2 cellular contexts compared by ENCODE assay signal in the genomic region with DNA sequence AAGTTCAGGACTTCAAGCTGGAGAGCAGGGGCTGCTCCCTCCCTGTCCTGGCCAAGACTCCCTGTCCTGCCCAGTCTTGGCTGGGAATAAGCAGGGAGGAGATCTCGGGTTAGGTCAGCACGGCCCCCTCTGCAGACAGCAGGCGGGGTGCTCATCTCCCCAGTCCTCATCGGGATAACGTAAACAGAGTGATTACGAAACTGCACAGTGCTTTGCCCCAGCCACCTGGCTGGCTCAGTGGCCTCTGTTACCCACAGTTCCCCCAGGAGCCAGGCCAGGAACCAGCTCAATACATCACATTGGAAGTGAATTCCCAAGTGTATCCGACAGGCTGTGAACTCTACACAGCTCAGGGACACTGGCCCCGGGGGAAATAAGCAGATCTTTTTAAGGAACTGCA.
TF ChIP-seq lines count a peak whose summit lies in the region.

No MANE protein-coding gene starts in this region.

TF ChIP-seq in GM23338, 12 proteins besides CTCF, POLR2A, EP300 and RAD21 (continues in another document):
- TF ChIP-seq NANOG (IDR thresholded peaks at IDR 0.05; ENCODE audit: borderline replicate concordance) (no peak), POLR2AphosphoS5 (IDR thresholded peaks at IDR 0.05; ENCODE audit: low read depth) (no peak), EZH2phosphoT487 (IDR thresholded peaks at IDR 0.05; ENCODE audit: unreplicated experiment) (no peak), EZH2 (IDR thresholded peaks at IDR 0.05; ENCODE audit: low read depth, unreplicated experiment) (no peak), STAT1 (IDR thresholded peaks at IDR 0.05; ENCODE audit: unreplicated experiment) (no peak), CREB1 (CRISPR knock-in tag; IDR thresholded peaks at IDR 0.05; ENCODE audit: low read depth) (no peak), ZNF114 (CRISPR knock-in tag; IDR thresholded peaks at IDR 0.05) (no peak)
- TF ChIP-seq, protein P1, sequence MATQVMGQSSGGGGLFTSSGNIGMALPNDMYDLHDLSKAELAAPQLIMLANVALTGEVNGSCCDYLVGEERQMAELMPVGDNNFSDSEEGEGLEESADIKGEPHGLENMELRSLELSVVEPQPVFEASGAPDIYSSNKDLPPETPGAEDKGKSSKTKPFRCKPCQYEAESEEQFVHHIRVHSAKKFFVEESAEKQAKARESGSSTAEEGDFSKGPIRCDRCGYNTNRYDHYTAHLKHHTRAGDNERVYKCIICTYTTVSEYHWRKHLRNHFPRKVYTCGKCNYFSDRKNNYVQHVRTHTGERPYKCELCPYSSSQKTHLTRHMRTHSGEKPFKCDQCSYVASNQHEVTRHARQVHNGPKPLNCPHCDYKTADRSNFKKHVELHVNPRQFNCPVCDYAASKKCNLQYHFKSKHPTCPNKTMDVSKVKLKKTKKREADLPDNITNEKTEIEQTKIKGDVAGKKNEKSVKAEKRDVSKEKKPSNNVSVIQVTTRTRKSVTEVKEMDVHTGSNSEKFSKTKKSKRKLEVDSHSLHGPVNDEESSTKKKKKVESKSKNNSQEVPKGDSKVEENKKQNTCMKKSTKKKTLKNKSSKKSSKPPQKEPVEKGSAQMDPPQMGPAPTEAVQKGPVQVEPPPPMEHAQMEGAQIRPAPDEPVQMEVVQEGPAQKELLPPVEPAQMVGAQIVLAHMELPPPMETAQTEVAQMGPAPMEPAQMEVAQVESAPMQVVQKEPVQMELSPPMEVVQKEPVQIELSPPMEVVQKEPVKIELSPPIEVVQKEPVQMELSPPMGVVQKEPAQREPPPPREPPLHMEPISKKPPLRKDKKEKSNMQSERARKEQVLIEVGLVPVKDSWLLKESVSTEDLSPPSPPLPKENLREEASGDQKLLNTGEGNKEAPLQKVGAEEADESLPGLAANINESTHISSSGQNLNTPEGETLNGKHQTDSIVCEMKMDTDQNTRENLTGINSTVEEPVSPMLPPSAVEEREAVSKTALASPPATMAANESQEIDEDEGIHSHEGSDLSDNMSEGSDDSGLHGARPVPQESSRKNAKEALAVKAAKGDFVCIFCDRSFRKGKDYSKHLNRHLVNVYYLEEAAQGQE (IDR thresholded peaks at IDR 0.05; ENCODE audit: unreplicated experiment) = no peak
- TF ChIP-seq, protein P2, sequence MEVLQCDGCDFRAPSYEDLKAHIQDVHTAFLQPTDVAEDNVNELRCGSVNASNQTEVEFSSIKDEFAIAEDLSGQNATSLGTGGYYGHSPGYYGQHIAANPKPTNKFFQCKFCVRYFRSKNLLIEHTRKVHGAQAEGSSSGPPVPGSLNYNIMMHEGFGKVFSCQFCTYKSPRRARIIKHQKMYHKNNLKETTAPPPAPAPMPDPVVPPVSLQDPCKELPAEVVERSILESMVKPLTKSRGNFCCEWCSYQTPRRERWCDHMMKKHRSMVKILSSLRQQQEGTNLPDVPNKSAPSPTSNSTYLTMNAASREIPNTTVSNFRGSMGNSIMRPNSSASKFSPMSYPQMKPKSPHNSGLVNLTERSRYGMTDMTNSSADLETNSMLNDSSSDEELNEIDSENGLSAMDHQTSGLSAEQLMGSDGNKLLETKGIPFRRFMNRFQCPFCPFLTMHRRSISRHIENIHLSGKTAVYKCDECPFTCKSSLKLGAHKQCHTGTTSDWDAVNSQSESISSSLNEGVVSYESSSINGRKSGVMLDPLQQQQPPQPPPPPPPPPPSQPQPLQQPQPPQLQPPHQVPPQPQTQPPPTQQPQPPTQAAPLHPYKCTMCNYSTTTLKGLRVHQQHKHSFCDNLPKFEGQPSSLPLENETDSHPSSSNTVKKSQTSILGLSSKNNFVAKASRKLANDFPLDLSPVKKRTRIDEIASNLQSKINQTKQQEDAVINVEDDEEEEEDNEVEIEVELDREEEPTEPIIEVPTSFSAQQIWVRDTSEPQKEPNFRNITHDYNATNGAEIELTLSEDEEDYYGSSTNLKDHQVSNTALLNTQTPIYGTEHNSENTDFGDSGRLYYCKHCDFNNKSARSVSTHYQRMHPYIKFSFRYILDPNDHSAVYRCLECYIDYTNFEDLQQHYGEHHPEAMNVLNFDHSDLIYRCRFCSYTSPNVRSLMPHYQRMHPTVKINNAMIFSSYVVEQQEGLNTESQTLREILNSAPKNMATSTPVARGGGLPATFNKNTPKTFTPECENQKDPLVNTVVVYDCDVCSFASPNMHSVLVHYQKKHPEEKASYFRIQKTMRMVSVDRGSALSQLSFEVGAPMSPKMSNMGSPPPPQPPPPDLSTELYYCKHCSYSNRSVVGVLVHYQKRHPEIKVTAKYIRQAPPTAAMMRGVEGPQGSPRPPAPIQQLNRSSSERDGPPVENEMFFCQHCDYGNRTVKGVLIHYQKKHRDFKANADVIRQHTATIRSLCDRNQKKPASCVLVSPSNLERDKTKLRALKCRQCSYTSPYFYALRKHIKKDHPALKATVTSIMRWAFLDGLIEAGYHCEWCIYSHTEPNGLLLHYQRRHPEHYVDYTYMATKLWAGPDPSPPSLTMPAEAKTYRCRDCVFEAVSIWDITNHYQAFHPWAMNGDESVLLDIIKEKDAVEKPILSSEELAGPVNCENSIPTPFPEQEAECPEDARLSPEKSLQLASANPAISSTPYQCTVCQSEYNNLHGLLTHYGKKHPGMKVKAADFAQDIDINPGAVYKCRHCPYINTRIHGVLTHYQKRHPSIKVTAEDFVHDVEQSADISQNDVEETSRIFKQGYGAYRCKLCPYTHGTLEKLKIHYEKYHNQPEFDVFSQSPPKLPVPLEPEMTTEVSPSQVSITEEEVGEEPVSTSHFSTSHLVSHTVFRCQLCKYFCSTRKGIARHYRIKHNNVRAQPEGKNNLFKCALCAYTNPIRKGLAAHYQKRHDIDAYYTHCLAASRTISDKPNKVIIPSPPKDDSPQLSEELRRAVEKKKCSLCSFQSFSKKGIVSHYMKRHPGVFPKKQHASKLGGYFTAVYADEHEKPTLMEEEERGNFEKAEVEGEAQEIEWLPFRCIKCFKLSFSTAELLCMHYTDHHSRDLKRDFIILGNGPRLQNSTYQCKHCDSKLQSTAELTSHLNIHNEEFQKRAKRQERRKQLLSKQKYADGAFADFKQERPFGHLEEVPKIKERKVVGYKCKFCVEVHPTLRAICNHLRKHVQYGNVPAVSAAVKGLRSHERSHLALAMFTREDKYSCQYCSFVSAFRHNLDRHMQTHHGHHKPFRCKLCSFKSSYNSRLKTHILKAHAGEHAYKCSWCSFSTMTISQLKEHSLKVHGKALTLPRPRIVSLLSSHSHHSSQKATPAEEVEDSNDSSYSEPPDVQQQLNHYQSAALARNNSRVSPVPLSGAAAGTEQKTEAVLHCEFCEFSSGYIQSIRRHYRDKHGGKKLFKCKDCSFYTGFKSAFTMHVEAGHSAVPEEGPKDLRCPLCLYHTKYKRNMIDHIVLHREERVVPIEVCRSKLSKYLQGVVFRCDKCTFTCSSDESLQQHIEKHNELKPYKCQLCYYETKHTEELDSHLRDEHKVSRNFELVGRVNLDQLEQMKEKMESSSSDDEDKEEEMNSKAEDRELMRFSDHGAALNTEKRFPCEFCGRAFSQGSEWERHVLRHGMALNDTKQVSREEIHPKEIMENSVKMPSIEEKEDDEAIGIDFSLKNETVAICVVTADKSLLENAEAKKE (CRISPR knock-in tag; IDR thresholded peaks at IDR 0.05) = no peak
- TF ChIP-seq, protein P3, sequence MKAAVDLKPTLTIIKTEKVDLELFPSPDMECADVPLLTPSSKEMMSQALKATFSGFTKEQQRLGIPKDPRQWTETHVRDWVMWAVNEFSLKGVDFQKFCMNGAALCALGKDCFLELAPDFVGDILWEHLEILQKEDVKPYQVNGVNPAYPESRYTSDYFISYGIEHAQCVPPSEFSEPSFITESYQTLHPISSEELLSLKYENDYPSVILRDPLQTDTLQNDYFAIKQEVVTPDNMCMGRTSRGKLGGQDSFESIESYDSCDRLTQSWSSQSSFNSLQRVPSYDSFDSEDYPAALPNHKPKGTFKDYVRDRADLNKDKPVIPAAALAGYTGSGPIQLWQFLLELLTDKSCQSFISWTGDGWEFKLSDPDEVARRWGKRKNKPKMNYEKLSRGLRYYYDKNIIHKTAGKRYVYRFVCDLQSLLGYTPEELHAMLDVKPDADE (IDR thresholded peaks at IDR 0.05) = no peak

TF ChIP-seq in HepG2, 621 proteins besides CTCF, POLR2A, EP300 and RAD21:
- TF ChIP-seq TCF7L2 (IDR thresholded peaks at IDR 0.05; ENCODE audit: low read depth, low read length) (no peak), CEBPG (CRISPR knock-in tag; IDR thresholded peaks at IDR 0.05) (peak; percentile 46; the same call in 1 of the 2 replicates), CEBPB (IDR thresholded peaks at IDR 0.05; ENCODE audit: borderline replicate concordance, low read depth, low read length) (peak; percentile 57; the same call in 1 of the 2 replicates)
